In the genomic region with DNA sequence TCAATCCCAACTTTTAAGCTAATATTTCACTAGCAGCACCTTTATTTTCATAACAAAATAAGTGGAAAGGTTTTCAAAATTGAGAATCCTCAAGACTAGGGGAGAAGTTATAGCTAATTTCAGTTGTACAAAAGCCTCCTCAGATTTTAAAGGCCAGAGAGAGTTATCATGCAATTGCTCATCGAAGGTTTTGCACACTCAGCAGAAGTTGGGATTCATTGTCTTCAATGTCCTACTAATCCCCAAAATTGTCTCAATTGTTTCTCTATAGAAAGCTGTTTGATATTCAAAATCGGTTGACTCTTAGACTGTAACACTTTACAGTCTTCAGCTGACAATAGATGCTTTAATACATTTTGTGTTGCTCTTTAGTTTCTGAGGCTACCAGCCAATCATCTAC, we compare ENCODE assay signal across 8 cellular contexts.
"Had no signal": no experiment of that assay in that cellular context is flagged by ENCODE, and none has a peak within 500 bp of the region (broad histone marks: within the 10 kb centered on the region; RNA-seq: fewer than 3 reads in every experiment).

No MANE protein-coding gene starts in this region.

- H3K4me3 ChIP-seq: GM23338 had no signal

- H2AFZ ChIP-seq: GM23338 had no signal

- H3K9ac ChIP-seq: KMS-11 had no signal

- ATAC-seq: GM23338 had no signal

- H3K4me2 ChIP-seq: GM23338, KMS-11 had no signal

- DNase-seq: H9, HCEC 1CT, KBM-7 had no signal

- H3K27ac ChIP-seq: KMS-11 had no signal

- FAIRE-seq: H1, H54, HTR-8/SVneo had no signal
